1 cellular context compared by ENCODE assay signal in genomic region chr10:47062801-47063200, GRCh38.
TF ChIP-seq lines count a peak whose summit lies in the region.

No MANE protein-coding gene starts in this region.

TF ChIP-seq in WTC11, 78 proteins besides CTCF, POLR2A, EP300 and RAD21 (continued from another document):
- TF ChIP-seq STAT6 (CRISPR knock-in tag; conservative IDR thresholded peaks at IDR 0.05; ENCODE audit: low read depth) (no peak), RORB (CRISPR knock-in tag; IDR thresholded peaks at IDR 0.05) (no peak), ZNF532 (CRISPR knock-in tag; IDR thresholded peaks at IDR 0.05; ENCODE audit: borderline replicate concordance) (no peak), ETV6 (CRISPR knock-in tag; IDR thresholded peaks at IDR 0.05) (no peak), ELF4 (CRISPR knock-in tag; IDR thresholded peaks at IDR 0.05; ENCODE audit: low read depth) (no peak), HMGA2 (CRISPR knock-in tag; IDR thresholded peaks at IDR 0.05) (no peak), PRRX2 (CRISPR knock-in tag; IDR thresholded peaks at IDR 0.05) (no peak), ZNF138 (CRISPR knock-in tag; conservative IDR thresholded peaks at IDR 0.05) (no peak), ZNF425 (CRISPR knock-in tag; conservative IDR thresholded peaks at IDR 0.05) (no peak), ZBTB21 (CRISPR knock-in tag; IDR thresholded peaks at IDR 0.05; ENCODE audit: borderline replicate concordance) (no peak)
